7 cellular contexts compared by ENCODE assay signal in the genomic region with DNA sequence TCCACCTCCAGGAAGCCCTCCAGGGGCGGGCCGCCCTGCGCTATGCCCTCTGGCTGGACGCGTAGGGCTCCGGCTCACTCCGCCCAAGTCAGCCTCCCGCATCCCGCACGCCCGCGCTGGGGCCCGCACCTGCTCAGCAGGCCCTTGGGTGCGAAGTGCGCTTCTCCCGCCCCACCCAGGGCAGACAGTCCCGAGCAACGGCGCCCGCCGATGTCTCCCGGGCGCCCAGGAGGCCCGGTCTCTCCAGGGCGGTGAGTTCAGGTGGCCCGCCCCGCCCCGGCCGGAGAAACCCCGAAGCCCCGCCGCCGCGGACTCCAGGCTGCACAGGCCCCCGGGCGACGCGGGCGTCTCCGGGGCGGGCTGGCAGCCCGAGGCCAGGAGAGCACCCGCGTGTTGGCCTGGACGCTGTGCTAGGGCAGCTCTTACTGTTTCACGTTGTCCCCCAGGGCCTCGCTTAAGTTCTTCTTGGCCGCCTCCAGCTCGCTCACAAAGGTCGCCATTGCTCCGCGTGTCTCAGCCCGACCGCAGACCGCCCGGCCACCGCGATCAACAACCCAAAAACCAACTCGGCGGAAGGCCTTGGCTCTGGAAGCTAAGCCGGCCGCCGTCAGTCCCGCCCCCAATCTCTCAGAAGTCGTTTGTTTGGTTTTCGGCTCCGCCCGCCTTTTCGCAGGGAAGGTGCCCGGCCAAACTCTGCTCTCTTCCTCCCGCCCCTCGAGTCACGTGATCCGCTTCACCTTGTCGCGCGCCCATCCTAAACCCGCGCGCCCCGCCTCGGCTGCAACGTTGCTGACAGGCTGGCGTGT.
DNase-seq lines count a peak whose midpoint lies in the region; ATAC-seq and FAIRE-seq lines count a peak whose summit lies in the region.

A gene with protein sequence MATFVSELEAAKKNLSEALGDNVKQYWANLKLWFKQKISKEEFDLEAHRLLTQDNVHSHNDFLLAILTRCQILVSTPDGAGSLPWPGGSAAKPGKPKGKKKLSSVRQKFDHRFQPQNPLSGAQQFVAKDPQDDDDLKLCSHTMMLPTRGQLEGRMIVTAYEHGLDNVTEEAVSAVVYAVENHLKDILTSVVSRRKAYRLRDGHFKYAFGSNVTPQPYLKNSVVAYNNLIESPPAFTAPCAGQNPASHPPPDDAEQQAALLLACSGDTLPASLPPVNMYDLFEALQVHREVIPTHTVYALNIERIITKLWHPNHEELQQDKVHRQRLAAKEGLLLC (minus strand): TSS at position 531 of the 806 bp plus-strand sequence. CDS start 31 bp downstream, at position 500.

- ATAC-seq in HG02981 (IDR thresholded peaks at IDR 0.05; ENCODE audit: unreplicated experiment) = peak; percentile 86

- peak; percentile 98 for FAIRE-seq in GM18507 (lab: Jason Lieb, UNC)

- peak within 1 kb of the TSS; percentile 93 for H3K27ac ChIP-seq in rectal smooth muscle tissue (ENCODE audit: low read depth, low read length)

- peak; percentile 88 for DNase-seq in GM18507 (ENCODE audit: extremely low spot score, insufficient read length, low read depth)
- DNase-seq in NCI-H2029 treated with DMSO at 0.1 percent for 48 hours (lab: John Stamatoyannopoulos, UW) = peak; percentile 84
- DNase-seq in T-helper 9 cell = peak; percentile 96
- DNase-seq in astrocyte of the hippocampus (ENCODE audit: low read depth, low spot score) = peak; percentile 99
- peak; percentile 90 for DNase-seq in hepatic stellate cell (ENCODE audit: low spot score)

- peak within 1 kb of the TSS; percentile 84 for H3K4me3 ChIP-seq in rectal smooth muscle tissue (ENCODE audit: low read length)

- H3K4me1 ChIP-seq in rectal smooth muscle tissue (ENCODE audit: control insufficient read depth, insufficient read depth, low read length) = peaks cover 8% of the 10 kb centered on the region

- H3K9ac ChIP-seq in rectal smooth muscle tissue (ENCODE audit: low read length) = peak within 1 kb of the TSS; percentile 73

- no peaks in the 10 kb centered on the region for H3K36me3 ChIP-seq in rectal smooth muscle tissue (ENCODE audit: control insufficient read depth, insufficient read depth, low read length)

- no peaks in the 10 kb centered on the region for H3K27me3 ChIP-seq in rectal smooth muscle tissue (ENCODE audit: control insufficient read depth, insufficient read depth, low read length)

Comparison
In these comparisons a context has a peak if more than half of its experiments do, and no peak if none do; other contexts are left out.
1. Peak in every context shown above with its lines: DNase-seq, ATAC-seq, H3K4me3 ChIP-seq and H3K27ac ChIP-seq.